ENCODE assay signal across 23 cellular contexts in the genomic region with DNA sequence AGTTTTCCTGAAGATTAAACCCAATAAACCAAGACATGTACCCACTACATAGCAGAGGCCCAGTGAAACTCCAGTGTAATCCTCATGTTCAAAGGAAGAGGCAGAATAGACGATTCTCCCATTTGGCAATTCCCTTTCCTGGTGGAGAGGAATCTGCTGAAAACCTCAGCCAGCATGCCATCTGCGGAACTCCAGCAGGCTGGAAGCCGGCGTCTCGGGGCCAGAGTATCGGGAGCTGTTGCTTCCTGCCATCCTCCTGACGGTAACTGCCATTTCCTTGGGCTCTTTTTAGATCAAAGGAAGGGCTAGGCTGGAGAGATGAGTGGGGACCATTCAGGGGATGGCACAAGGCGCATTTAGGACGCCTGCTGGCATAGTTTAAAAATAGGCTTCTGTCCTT. TPM values are rescaled to one million over a fixed set of nuclear protein-coding genes. Genes with fewer than 3 reads are reported as not detected.
DNase-seq lines count a peak whose midpoint lies in the region; ATAC-seq and TF ChIP-seq lines count a peak whose summit lies in the region.
"Had no signal": no experiment of that assay in that cellular context is flagged by ENCODE, and none has a peak within 500 bp of the region (broad histone marks: within the 10 kb centered on the region; RNA-seq: fewer than 3 reads in every experiment).

No MANE protein-coding gene starts in this region.

- H3K27ac ChIP-seq in RWPE1: peak overlapping the region; percentile 96; the same call in 1 of the 2 replicates
- H3K27ac ChIP-seq in esophagus muscularis mucosa (replicated peaks in 1 of 4): peak overlapping the region; percentile 86 to 95 (median 90)
- peak overlapping the region; percentile 90 for H3K27ac ChIP-seq in temporal lobe (ENCODE audit: low read depth, low read length)
- H3K27ac ChIP-seq: KMS-11, testis had no signal

- H3K36me3 Mint-ChIP-seq in mesothelial cell of epicardium: no peaks in the 10 kb centered on the region

- H3K4me1 ChIP-seq in esophagus muscularis mucosa: peaks cover 88 to 100% (median 98%) of the 10 kb centered on the region in 4 donors

- H3K27me3 Mint-ChIP-seq in mesothelial cell of epicardium (ENCODE audit: low read depth): no peaks in the 10 kb centered on the region
- H3K27me3 Mint-ChIP-seq: activated naive CD8-positive, alpha-beta T cell treated with anti-CD3 and anti-CD28 coated beads for 36 hours; T-helper 17 cell had no signal

- H3K4me3 Mint-ChIP-seq in mesothelial cell of epicardium: no peak overlapping the region
- H3K4me3 Mint-ChIP-seq: activated naive CD8-positive, alpha-beta T cell treated with anti-CD3 and anti-CD28 coated beads for 36 hours; activated T-helper 17 cell treated with anti-CD3 and anti-CD28 coated beads, Interleukin-2, amount 50 U/mL, for 72 hours; CD8-positive, alpha-beta memory T cell; neural crest cell; T-helper 17 cell had no signal

- POLR2A ChIA-PET in RWPE1 (lab: Yijun Ruan, JAX; ENCODE audit: low non-redundant PET): no interaction called here

- CTCF ChIA-PET in RWPE1 (lab: Yijun Ruan, JAX): no interaction called here

- no peaks in the 10 kb centered on the region for H3K9me3 Mint-ChIP-seq in mesothelial cell of epicardium
- H3K9me3 Mint-ChIP-seq: activated T-helper 17 cell treated with anti-CD3 and anti-CD28 coated beads, Interleukin-2, amount 50 U/mL, for 72 hours; neural crest cell had no signal

- no peak for TF ChIP-seq POLR2A in esophagus muscularis mucosa (IDR thresholded peaks at IDR 0.05; ENCODE audit: low read depth)

- ATAC-seq in HG02763 (IDR thresholded peaks at IDR 0.05; ENCODE audit: unreplicated experiment) (no peak), HG03469 (IDR thresholded peaks at IDR 0.05; ENCODE audit: unreplicated experiment) (no peak)
- ATAC-seq: activated T-helper 17 cell treated with anti-CD3 and anti-CD28 coated beads, Interleukin-2, amount 50 U/mL, for 72 hours; T-helper 17 cell had no signal

- no peaks in the 10 kb centered on the region for H3K36me3 ChIP-seq in esophagus muscularis mucosa

- no peak for TF ChIP-seq CTCF in RWPE1 (conservative IDR thresholded peaks at IDR 0.05; ENCODE audit: low read depth)
- no peak for TF ChIP-seq CTCF in esophagus muscularis mucosa (IDR thresholded peaks at IDR 0.05)
- no peak for TF ChIP-seq CTCF in mesothelial cell of epicardium (IDR thresholded peaks at IDR 0.05; ENCODE audit: unreplicated experiment)

- no peaks in the 10 kb centered on the region for H3K9me3 ChIP-seq in esophagus muscularis mucosa
- H3K9me3 ChIP-seq: testis had no signal

- no peak overlapping the region for H3K4me3 ChIP-seq in esophagus muscularis mucosa
- H3K4me3 ChIP-seq: testis had no signal

- TF ChIP-seq EP300 in esophagus muscularis mucosa (IDR thresholded peaks at IDR 0.05): no peak

- DNase-seq in RWPE1 (ENCODE audit: low spot score) (no peak), esophagus muscularis mucosa (ENCODE audit: extremely low spot score) (no peak), mesothelial cell of epicardium (ENCODE audit: low spot score in 2 of 2, unreplicated experiment in 2 of 2) (no peak), kidney tubule cell (ENCODE audit: low spot score) (no peak), dedifferentiated amniotic fluid mesenchymal stem cell (ENCODE audit: extremely low spot score) (no peak)
- DNase-seq: activated CD4-positive, alpha-beta T cell treated with anti-CD3 and anti-CD28 coated beads, Interleukin-2, amount 50 U/mL, for 1 hour; activated naive CD8-positive, alpha-beta T cell treated with anti-CD3 and anti-CD28 coated beads for 36 hours; CD8-positive, alpha-beta memory T cell; DMS79; GOT3; kidney; MV-4-11; NCI-H187 treated with DMSO at 0.1 percent for 48 hours; NCI-H774; OCI-M1; T-helper 17 cell; testis had no signal

- 79% methylated on average over 9 of the region's 9 CpGs for WGBS in esophagus muscularis mucosa

- no peaks in the 10 kb centered on the region for H3K27me3 ChIP-seq in esophagus muscularis mucosa
- H3K27me3 ChIP-seq: testis had no signal

- H3K4me1 Mint-ChIP-seq in mesothelial cell of epicardium: peaks cover 42% of the 10 kb centered on the region
- H3K4me1 Mint-ChIP-seq: activated naive CD8-positive, alpha-beta T cell treated with anti-CD3 and anti-CD28 coated beads for 36 hours; activated T-helper 17 cell treated with anti-CD3 and anti-CD28 coated beads, Interleukin-2, amount 50 U/mL, for 72 hours; CD8-positive, alpha-beta memory T cell; T-helper 17 cell had no signal

- intact Hi-C loops in esophagus muscularis mucosa (cut with DNase I): no loop called here

- H3K27ac Mint-ChIP-seq in mesothelial cell of epicardium: peak overlapping the region; percentile 98
- H3K27ac Mint-ChIP-seq: activated naive CD8-positive, alpha-beta T cell treated with anti-CD3 and anti-CD28 coated beads for 36 hours; activated T-helper 17 cell treated with anti-CD3 and anti-CD28 coated beads, Interleukin-2, amount 50 U/mL, for 72 hours; CD8-positive, alpha-beta memory T cell; T-helper 17 cell had no signal

RNA-seq across cellular contexts. Expression of a gene that starts 20.5 kb away (rescaled TPM):
- total RNA-seq in esophagus muscularis mucosa: 10 to 100 TPM; 34.1 to 87.1 (median 60.2) TPM
- 10.9 to 11.8 TPM (median 11.7 TPM) in 3 replicates for total RNA-seq in mesothelial cell of epicardium
- 18.2 TPM for total RNA-seq in temporal lobe
